ENCODE assay signal across 11 cellular contexts in genomic region chr13:33537691-33538090, GRCh38.
DNase-seq lines count a peak whose midpoint lies in the region; ATAC-seq and TF ChIP-seq lines count a peak whose summit lies in the region.
"Had no signal": no experiment of that assay in that cellular context is flagged by ENCODE, and none has a peak within 500 bp of the region (broad histone marks: within the 10 kb centered on the region; RNA-seq: fewer than 3 reads in every experiment).

No MANE protein-coding gene starts in this region.

- H3K4me1 Mint-ChIP-seq in CD4-positive, alpha-beta memory T cell = peaks cover 12 to 27% (median 23%) of the 10 kb centered on the region in 4 donors
- peaks cover 23% of the 10 kb centered on the region for H3K4me1 Mint-ChIP-seq in endodermal cell
- H3K4me1 Mint-ChIP-seq in T-helper 2 cell treated with Interferon-gamma antibody and Interleukin-4, amounts not matched to agents 5 μg/mL and 100 μg/mL, for 36 hours (ENCODE audit: low read depth) = peaks cover 19% of the 10 kb centered on the region

- intact Hi-C loops in CD4-positive, alpha-beta memory T cell (cut with micrococcal nuclease) = no loop called here

- no peaks in the 10 kb centered on the region for H3K27me3 Mint-ChIP-seq in CD4-positive, alpha-beta memory T cell
- H3K27me3 Mint-ChIP-seq in endodermal cell (ENCODE audit: insufficient read depth) = no peaks in the 10 kb centered on the region
- H3K27me3 Mint-ChIP-seq in T-helper 2 cell treated with Interferon-gamma antibody and Interleukin-4, amounts not matched to agents 5 μg/mL and 100 μg/mL, for 36 hours (ENCODE audit: low read depth) = no peaks in the 10 kb centered on the region

- H3K27ac ChIP-seq in CD4-positive, alpha-beta memory T cell (ENCODE audit: low read depth, low read length) = no peak overlapping the region
- H3K27ac ChIP-seq in endodermal cell (ENCODE audit: low read depth, low read length) = no peak overlapping the region
- H3K27ac ChIP-seq: HL-60 had no signal

- DNase-seq in CD4-positive, alpha-beta memory T cell = no peak
- DNase-seq in LHCN-M2 (ENCODE audit: low read depth) (peak; percentile 58), endodermal cell (no peak), pons (ENCODE audit: low spot score) (peak; percentile 63), NCI-H446 treated with DMSO at 0.1 percent for 48 hours (lab: John Stamatoyannopoulos, UW) (no peak), EL (no peak)
- no peak for DNase-seq in T-helper 2 cell treated with Interferon-gamma antibody and Interleukin-4, amounts not matched to agents 5 μg/mL and 100 μg/mL, for 36 hours (ENCODE audit: low spot score)
- DNase-seq: activated CD4-positive, alpha-beta T cell treated with anti-CD3 and anti-CD28 coated beads for 48 hours; stimulated activated CD4-positive, alpha-beta T cell treated with anti-CD3 and anti-CD28 coated beads, Interleukin-1b, Interleukin-23, amount 100 ng/mL, for 48 hours had no signal

- H3K36me3 Mint-ChIP-seq in CD4-positive, alpha-beta memory T cell = peaks cover 0 to 4% of the 10 kb centered on the region in 2 donors
- no peaks in the 10 kb centered on the region for H3K36me3 Mint-ChIP-seq in endodermal cell (ENCODE audit: low read depth)
- peaks cover 2% of the 10 kb centered on the region for H3K36me3 Mint-ChIP-seq in T-helper 2 cell treated with Interferon-gamma antibody and Interleukin-4, amounts not matched to agents 5 μg/mL and 100 μg/mL, for 36 hours (ENCODE audit: low read depth)

- peak overlapping the region in 6 of 7 donors; percentile 1 to 85 (median 42) for H3K27ac Mint-ChIP-seq in CD4-positive, alpha-beta memory T cell
- peak overlapping the region; percentile 44 for H3K27ac Mint-ChIP-seq in endodermal cell
- H3K27ac Mint-ChIP-seq in T-helper 2 cell treated with Interferon-gamma antibody and Interleukin-4, amounts not matched to agents 5 μg/mL and 100 μg/mL, for 36 hours = no peak overlapping the region

- POLR2A ChIA-PET in CD4-positive, alpha-beta memory T cell (lab: Charles Lee; ENCODE audit: partially characterized antibody) = interaction anchor here (0.6 kb wide), 1 partner anchor 1000 kb away, joined by 3 read pairs; no protein-coding TSS in a partner anchor

- 75 to 89% methylated on average over 1 to 2 of the region's 2 CpGs for WGBS in endodermal cell (ENCODE audit: insufficient coverage in 1 of 2, insufficient read length in 1 of 2), 2 experiments

- no peaks in the 10 kb centered on the region for H3K27me3 ChIP-seq in CD4-positive, alpha-beta memory T cell (ENCODE audit: insufficient read depth, low read length)
- no peaks in the 10 kb centered on the region for H3K27me3 ChIP-seq in endodermal cell (ENCODE audit: control insufficient read depth, insufficient read depth, low read length, poor library complexity, severe bottlenecking)

- peaks cover 21% of the 10 kb centered on the region for H3K4me1 ChIP-seq in CD4-positive, alpha-beta memory T cell (ENCODE audit: insufficient read depth, low read length)
- H3K4me1 ChIP-seq in endodermal cell (ENCODE audit: control insufficient read depth, insufficient read depth, low read length) = peaks cover 8% of the 10 kb centered on the region

- H3K4me3 Mint-ChIP-seq in CD4-positive, alpha-beta memory T cell = no peak overlapping the region
- no peak overlapping the region for H3K4me3 Mint-ChIP-seq in endodermal cell
- H3K4me3 Mint-ChIP-seq in T-helper 2 cell treated with Interferon-gamma antibody and Interleukin-4, amounts not matched to agents 5 μg/mL and 100 μg/mL, for 36 hours = no peak overlapping the region

- H3K9me3 Mint-ChIP-seq in CD4-positive, alpha-beta memory T cell = peaks cover 0 to under 1% (median 0%) of the 10 kb centered on the region in 8 donors
- no peaks in the 10 kb centered on the region for H3K9me3 Mint-ChIP-seq in endodermal cell
- no peaks in the 10 kb centered on the region for H3K9me3 Mint-ChIP-seq in T-helper 2 cell treated with Interferon-gamma antibody and Interleukin-4, amounts not matched to agents 5 μg/mL and 100 μg/mL, for 36 hours

- no peak for TF ChIP-seq CTCF in endodermal cell (conservative IDR thresholded peaks at IDR 0.05)

- H3K9me3 ChIP-seq in CD4-positive, alpha-beta memory T cell (ENCODE audit: control insufficient read depth in 1 of 2, low read length in 2 of 2) = no peaks in the 10 kb centered on the region
- H3K9me3 ChIP-seq in endodermal cell (ENCODE audit: control insufficient read depth, low read length) = no peaks in the 10 kb centered on the region

- H3K9ac ChIP-seq in endodermal cell (ENCODE audit: extremely low read depth, low read length, poor library complexity, severe bottlenecking) = no peak overlapping the region

- H3K4me3 ChIP-seq in CD4-positive, alpha-beta memory T cell (ENCODE audit: low read length in 2 of 2) = no peak overlapping the region
- no peak overlapping the region for H3K4me3 ChIP-seq in endodermal cell (ENCODE audit: low read length)

- H3K36me3 ChIP-seq in CD4-positive, alpha-beta memory T cell (ENCODE audit: insufficient read depth, low read length) = no peaks in the 10 kb centered on the region
- no peaks in the 10 kb centered on the region for H3K36me3 ChIP-seq in endodermal cell (ENCODE audit: control insufficient read depth, insufficient read depth, low read length)

- CTCF ChIA-PET in CD4-positive, alpha-beta memory T cell (lab: Charles Lee; ENCODE audit: partially characterized antibody) = no interaction called here

- no peak for ATAC-seq in GM18873 (IDR thresholded peaks at IDR 0.05; ENCODE audit: low FRiP score, unreplicated experiment)

Comparison
In these comparisons a context has a peak if more than half of its experiments do, and no peak if none do; other contexts are left out.
1. DNase-seq: peak in LHCN-M2 (single experiment) and pons (single experiment); none in CD4-positive, alpha-beta memory T cell (0 of 5), endodermal cell (single experiment), T-helper 2 cell treated with Interferon-gamma antibody and Interleukin-4, amounts not matched to agents 5 μg/mL and 100 μg/mL, for 36 hours (single experiment), NCI-H446 treated with DMSO at 0.1 percent for 48 hours (single experiment) and EL (single experiment).